1 cellular context compared by ENCODE assay signal in the genomic region with DNA sequence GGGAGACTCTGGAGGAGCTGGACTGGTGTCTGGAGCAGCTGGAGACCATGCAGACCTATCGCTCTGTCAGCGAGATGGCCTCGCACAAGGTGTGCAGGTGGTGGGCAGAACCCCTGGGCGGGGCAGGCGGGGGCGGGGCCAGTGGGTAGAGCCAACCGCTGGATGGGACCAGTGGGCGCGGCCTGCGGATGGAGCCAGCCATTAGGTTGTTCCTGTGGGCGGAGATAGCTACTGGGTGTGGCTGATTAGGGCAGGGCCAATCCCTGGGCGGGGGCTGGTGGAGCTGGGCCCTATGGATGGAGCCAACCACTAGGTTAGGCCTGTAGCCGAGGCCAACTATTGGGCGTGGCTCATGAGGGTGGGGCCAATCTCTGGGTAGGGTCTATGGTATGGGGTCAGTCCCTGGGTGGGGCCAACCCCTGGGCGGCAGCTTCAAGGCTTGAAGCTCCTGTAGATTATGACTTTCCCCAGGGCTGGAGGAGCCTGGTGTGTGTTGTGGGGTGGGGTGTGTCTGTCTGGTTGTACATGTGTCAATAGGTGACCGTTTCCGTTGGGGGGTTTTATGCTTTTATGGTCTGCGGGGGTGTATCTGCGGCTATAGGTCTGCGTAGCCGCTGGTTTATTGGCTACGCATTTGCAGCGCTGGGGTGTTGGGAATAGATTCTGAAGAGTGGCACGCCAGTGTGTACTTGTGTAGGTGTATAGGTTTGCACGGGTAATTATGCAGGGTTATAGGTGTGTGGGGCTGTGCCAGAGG.
A peak's percentile ranks its signal among the peaks of the same experiment; 100 is the strongest.
TF ChIP-seq lines count a peak whose summit lies in the region.

No MANE protein-coding gene starts in this region.

TF ChIP-seq in K562, 482 proteins besides CTCF, POLR2A, EP300 and RAD21 (continued from another document):
- TF ChIP-seq, protein P1, sequence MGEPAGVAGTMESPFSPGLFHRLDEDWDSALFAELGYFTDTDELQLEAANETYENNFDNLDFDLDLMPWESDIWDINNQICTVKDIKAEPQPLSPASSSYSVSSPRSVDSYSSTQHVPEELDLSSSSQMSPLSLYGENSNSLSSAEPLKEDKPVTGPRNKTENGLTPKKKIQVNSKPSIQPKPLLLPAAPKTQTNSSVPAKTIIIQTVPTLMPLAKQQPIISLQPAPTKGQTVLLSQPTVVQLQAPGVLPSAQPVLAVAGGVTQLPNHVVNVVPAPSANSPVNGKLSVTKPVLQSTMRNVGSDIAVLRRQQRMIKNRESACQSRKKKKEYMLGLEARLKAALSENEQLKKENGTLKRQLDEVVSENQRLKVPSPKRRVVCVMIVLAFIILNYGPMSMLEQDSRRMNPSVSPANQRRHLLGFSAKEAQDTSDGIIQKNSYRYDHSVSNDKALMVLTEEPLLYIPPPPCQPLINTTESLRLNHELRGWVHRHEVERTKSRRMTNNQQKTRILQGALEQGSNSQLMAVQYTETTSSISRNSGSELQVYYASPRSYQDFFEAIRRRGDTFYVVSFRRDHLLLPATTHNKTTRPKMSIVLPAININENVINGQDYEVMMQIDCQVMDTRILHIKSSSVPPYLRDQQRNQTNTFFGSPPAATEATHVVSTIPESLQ (CRISPR knock-in tag; IDR thresholded peaks at IDR 0.05), result no peak
- TF ChIP-seq STAG1 (CRISPR knock-in tag; IDR thresholded peaks at IDR 0.05; ENCODE audit: borderline replicate concordance), result no peak
- TF ChIP-seq ZBTB8A (IDR thresholded peaks at IDR 0.05; ENCODE audit: partially characterized antibody), result no peak
- no peak for TF ChIP-seq SREBF2 (CRISPR knock-in tag; IDR thresholded peaks at IDR 0.05)
- no peak for TF ChIP-seq NCOA1 (IDR thresholded peaks at IDR 0.05; ENCODE audit: low read depth)
- TF ChIP-seq ASH1L (IDR thresholded peaks at IDR 0.05; ENCODE audit: borderline replicate concordance, low read depth, partially characterized antibody), result no peak
- no peak for TF ChIP-seq KLF6 (CRISPR knock-in tag; IDR thresholded peaks at IDR 0.05; ENCODE audit: borderline replicate concordance)
- no peak for TF ChIP-seq POLR2B (IDR thresholded peaks at IDR 0.05; ENCODE audit: low read depth, partially characterized antibody)
- TF ChIP-seq NFYB (IDR thresholded peaks at IDR 0.05; ENCODE audit: extremely low read depth, insufficient read length), result peak; percentile 67
- no peak for TF ChIP-seq ZNF133 (CRISPR knock-in tag; IDR thresholded peaks at IDR 0.05)
- TF ChIP-seq, protein P2, sequence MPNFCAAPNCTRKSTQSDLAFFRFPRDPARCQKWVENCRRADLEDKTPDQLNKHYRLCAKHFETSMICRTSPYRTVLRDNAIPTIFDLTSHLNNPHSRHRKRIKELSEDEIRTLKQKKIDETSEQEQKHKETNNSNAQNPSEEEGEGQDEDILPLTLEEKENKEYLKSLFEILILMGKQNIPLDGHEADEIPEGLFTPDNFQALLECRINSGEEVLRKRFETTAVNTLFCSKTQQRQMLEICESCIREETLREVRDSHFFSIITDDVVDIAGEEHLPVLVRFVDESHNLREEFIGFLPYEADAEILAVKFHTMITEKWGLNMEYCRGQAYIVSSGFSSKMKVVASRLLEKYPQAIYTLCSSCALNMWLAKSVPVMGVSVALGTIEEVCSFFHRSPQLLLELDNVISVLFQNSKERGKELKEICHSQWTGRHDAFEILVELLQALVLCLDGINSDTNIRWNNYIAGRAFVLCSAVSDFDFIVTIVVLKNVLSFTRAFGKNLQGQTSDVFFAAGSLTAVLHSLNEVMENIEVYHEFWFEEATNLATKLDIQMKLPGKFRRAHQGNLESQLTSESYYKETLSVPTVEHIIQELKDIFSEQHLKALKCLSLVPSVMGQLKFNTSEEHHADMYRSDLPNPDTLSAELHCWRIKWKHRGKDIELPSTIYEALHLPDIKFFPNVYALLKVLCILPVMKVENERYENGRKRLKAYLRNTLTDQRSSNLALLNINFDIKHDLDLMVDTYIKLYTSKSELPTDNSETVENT (CRISPR knock-in tag; IDR thresholded peaks at IDR 0.05), result no peak
- TF ChIP-seq BDP1 (IDR thresholded peaks at IDR 0.05; ENCODE audit: insufficient read depth, insufficient read length), result no peak
- TF ChIP-seq, protein P3, sequence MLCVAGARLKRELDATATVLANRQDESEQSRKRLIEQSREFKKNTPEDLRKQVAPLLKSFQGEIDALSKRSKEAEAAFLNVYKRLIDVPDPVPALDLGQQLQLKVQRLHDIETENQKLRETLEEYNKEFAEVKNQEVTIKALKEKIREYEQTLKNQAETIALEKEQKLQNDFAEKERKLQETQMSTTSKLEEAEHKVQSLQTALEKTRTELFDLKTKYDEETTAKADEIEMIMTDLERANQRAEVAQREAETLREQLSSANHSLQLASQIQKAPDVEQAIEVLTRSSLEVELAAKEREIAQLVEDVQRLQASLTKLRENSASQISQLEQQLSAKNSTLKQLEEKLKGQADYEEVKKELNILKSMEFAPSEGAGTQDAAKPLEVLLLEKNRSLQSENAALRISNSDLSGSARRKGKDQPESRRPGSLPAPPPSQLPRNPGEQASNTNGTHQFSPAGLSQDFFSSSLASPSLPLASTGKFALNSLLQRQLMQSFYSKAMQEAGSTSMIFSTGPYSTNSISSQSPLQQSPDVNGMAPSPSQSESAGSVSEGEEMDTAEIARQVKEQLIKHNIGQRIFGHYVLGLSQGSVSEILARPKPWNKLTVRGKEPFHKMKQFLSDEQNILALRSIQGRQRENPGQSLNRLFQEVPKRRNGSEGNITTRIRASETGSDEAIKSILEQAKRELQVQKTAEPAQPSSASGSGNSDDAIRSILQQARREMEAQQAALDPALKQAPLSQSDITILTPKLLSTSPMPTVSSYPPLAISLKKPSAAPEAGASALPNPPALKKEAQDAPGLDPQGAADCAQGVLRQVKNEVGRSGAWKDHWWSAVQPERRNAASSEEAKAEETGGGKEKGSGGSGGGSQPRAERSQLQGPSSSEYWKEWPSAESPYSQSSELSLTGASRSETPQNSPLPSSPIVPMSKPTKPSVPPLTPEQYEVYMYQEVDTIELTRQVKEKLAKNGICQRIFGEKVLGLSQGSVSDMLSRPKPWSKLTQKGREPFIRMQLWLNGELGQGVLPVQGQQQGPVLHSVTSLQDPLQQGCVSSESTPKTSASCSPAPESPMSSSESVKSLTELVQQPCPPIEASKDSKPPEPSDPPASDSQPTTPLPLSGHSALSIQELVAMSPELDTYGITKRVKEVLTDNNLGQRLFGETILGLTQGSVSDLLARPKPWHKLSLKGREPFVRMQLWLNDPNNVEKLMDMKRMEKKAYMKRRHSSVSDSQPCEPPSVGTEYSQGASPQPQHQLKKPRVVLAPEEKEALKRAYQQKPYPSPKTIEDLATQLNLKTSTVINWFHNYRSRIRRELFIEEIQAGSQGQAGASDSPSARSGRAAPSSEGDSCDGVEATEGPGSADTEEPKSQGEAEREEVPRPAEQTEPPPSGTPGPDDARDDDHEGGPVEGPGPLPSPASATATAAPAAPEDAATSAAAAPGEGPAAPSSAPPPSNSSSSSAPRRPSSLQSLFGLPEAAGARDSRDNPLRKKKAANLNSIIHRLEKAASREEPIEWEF (CRISPR knock-in tag; IDR thresholded peaks at IDR 0.05), result no peak
